In genomic region chr12:67222302-67222701, GRCh38 we compare ENCODE assay signal across 8 cellular contexts. TPM values are rescaled to one million over a fixed set of nuclear protein-coding genes. Genes with fewer than 3 reads are reported as not detected.
DNase-seq lines count a peak whose midpoint lies in the region; ATAC-seq and TF ChIP-seq lines count a peak whose summit lies in the region.

No MANE protein-coding gene starts in this region.

- in situ Hi-C loops in Panc1 (cut with HindIII; ENCODE audit: low pct_unique_long_range_greater_than_20kb, low sequenced_read_pairs), result no loop called here

- no peaks in the 10 kb centered on the region for H3K27me3 Mint-ChIP-seq in naive thymus-derived CD8-positive, alpha-beta T cell

- peaks cover 0 to 5% (median 0%) of the 10 kb centered on the region in 4 donors for H3K4me1 Mint-ChIP-seq in naive thymus-derived CD8-positive, alpha-beta T cell

- no peak for DNase-seq in AG09309 (ENCODE audit: low read depth)
- DNase-seq in H4 (ENCODE audit: low spot score), result peak; percentile 16
- no peak for DNase-seq in Panc1 (ENCODE audit: low read depth, low spot score)
- DNase-seq in glomerular visceral epithelial cell (ENCODE audit: extremely low spot score), result peak; percentile 7
- no peak for DNase-seq in stimulated activated CD4-positive, alpha-beta T cell treated with anti-CD3 and anti-CD28 coated beads, Interleukin-1b, Interleukin-23, amount 100 ng/mL, for 48 hours
- DNase-seq in coronary artery (ENCODE audit: low spot score), result no peak
- no peak for DNase-seq in naive thymus-derived CD8-positive, alpha-beta T cell

- H3K36me3 Mint-ChIP-seq in naive thymus-derived CD8-positive, alpha-beta T cell, result no peaks in the 10 kb centered on the region

- H3K27ac ChIP-seq in Panc1 (ENCODE audit: low read length), result no peak overlapping the region
- no peak overlapping the region for H3K27ac ChIP-seq in coronary artery

- no peaks in the 10 kb centered on the region for H3K36me3 ChIP-seq in Panc1 (ENCODE audit: control insufficient read depth, insufficient read depth, low read length)

- CTCF ChIA-PET in Panc1 (lab: Charles Lee), result interaction anchor here (1.0 to 1.2 kb wide), 2 partner anchors 47 to 61 kb away, joined by 3 read pairs; partner anchors contain the start of gene CAND1

- peaks cover 6% of the 10 kb centered on the region for H3K27me3 ChIP-seq in Panc1 (ENCODE audit: control insufficient read depth, insufficient read depth, low read length)

- H3K4me3 ChIP-seq in AG09309 (ENCODE audit: control insufficient read depth, low read depth, low read length) (no peak overlapping the region), Panc1 (ENCODE audit: low read depth in 2 of 2, low read length in 2 of 2) (no peak overlapping the region), coronary artery (no peak overlapping the region)

- ATAC-seq in Panc1 (no peak; the same call in 1 of the 2 replicates), GM18511 (IDR thresholded peaks at IDR 0.05; ENCODE audit: unreplicated experiment) (no peak)
- no peak for ATAC-seq in naive thymus-derived CD8-positive, alpha-beta T cell

- H3K4me1 ChIP-seq in Panc1 (ENCODE audit: control insufficient read depth, insufficient read depth, low read length), result no peaks in the 10 kb centered on the region

- H3K27ac Mint-ChIP-seq in naive thymus-derived CD8-positive, alpha-beta T cell, result no peak overlapping the region

- peaks cover 0 to 4% (median 0%) of the 10 kb centered on the region in 9 donors for H3K9me3 Mint-ChIP-seq in naive thymus-derived CD8-positive, alpha-beta T cell

- no TSS peak for BruUV-seq in Panc1 (replicated peaks; lab: Mats Ljungman, UMichigan)

- POLR2A ChIA-PET in Panc1 (lab: Charles Lee), result no interaction called here
- POLR2A ChIA-PET in naive thymus-derived CD8-positive, alpha-beta T cell (lab: Charles Lee), result no interaction called here

- no peak overlapping the region for H3K4me3 Mint-ChIP-seq in naive thymus-derived CD8-positive, alpha-beta T cell

- no peaks in the 10 kb centered on the region for H3K9me3 ChIP-seq in Panc1 (ENCODE audit: control insufficient read depth, insufficient read depth, low read depth, low read length)

- intact Hi-C loops in Panc1 (cut with micrococcal nuclease; ENCODE audit: unreplicated experiment), result loop anchor here (5.0 kb wide), 1 partner anchor 195 kb away; no protein-coding TSS in a partner anchor

- TF ChIP-seq CTCF in AG09309 (IDR thresholded peaks at IDR 0.05; ENCODE audit: control insufficient read depth, insufficient read depth, low read depth, low read length, missing control alignments) (peak; percentile 35), Panc1 (IDR thresholded peaks at IDR 0.05) (peak; percentile 64), coronary artery (IDR thresholded peaks at IDR 0.05) (no peak)

RNA-seq across cellular contexts. Expression of gene CAND1, which starts 46.9 kb away (rescaled TPM):
- 63.2 and 79.8 TPM in 2 replicates for total RNA-seq in H4 (2014; rRNA removed; shearing (Covaris generic))
- 190 TPM for total RNA-seq in Panc1 (2021; ENCODE audit: unreplicated experiment)
- 85.1 TPM for polyA plus RNA-seq in Panc1 (2012; ENCODE audit: insufficient read length)
- total RNA-seq in naive thymus-derived CD8-positive, alpha-beta T cell, result 100 to 1,000 TPM; 125 to 139 TPM
- polyA plus RNA-seq in naive thymus-derived CD8-positive, alpha-beta T cell, result 10 to 100 TPM; 44.5 to 66.3 (median 58.7) TPM

Comparison
In these comparisons a context has a peak if more than half of its experiments do, and no peak if none do; other contexts are left out.
1. DNase-seq: peak in H4 (single experiment) and glomerular visceral epithelial cell (single experiment); none in AG09309 (single experiment), Panc1 (single experiment), stimulated activated CD4-positive, alpha-beta T cell treated with anti-CD3 and anti-CD28 coated beads, Interleukin-1b, Interleukin-23, amount 100 ng/mL, for 48 hours (single experiment), coronary artery (single experiment) and naive thymus-derived CD8-positive, alpha-beta T cell (0 of 10).